18 cellular contexts compared by ENCODE assay signal in the genomic region with DNA sequence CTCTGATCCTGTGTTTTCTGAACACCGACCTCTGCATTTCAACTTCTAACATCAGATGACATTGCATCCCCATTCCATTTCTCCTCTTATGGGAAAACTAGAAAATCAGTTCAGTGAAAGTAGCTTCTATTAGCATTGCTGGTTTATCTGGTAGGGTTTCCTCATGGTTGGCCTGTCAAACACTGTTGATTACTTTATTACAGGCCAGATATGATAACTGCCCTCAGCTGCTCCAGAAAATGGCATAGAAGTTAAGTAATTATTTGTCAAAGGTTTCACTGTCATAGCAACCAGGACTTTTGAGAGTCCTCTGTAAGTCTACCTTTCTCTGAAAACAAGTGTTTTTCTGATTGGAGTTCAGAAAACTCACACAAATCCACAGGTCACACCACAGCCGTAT.
"Had no signal": no experiment of that assay in that cellular context is flagged by ENCODE, and none has a peak within 500 bp of the region (broad histone marks: within the 10 kb centered on the region; RNA-seq: fewer than 3 reads in every experiment).

No MANE protein-coding gene starts in this region.

- H3K9me3 Mint-ChIP-seq: neural progenitor cell; stimulated activated effector memory CD8-positive, alpha-beta T cell treated with anti-CD3 and anti-CD28 coated beads, Interleukin-12 subunit alpha, Interleukin-12 subunit beta, amount 100 ng/mL, for 72 hours had no signal

- H3K27ac Mint-ChIP-seq: activated CD8-positive, alpha-beta T cell treated with anti-CD3 and anti-CD28 coated beads, Interleukin-2, amount 10 ng/mL, durations not matched to agents 7 days and 5 days; neural progenitor cell; stimulated activated effector memory CD8-positive, alpha-beta T cell treated with anti-CD3 and anti-CD28 coated beads, Interleukin-12 subunit alpha, Interleukin-12 subunit beta, amount 100 ng/mL, for 72 hours had no signal

- H3K9me3 ChIP-seq: ascending aorta, heart right ventricle, left ventricle myocardium inferior, pancreas, thyroid gland, vagina had no signal

- ATAC-seq: activated CD8-positive, alpha-beta T cell treated with anti-CD3 and anti-CD28 coated beads, Interleukin-2, amount 10 ng/mL, durations not matched to agents 7 days and 5 days; heart right ventricle; stimulated activated effector memory CD8-positive, alpha-beta T cell treated with anti-CD3 and anti-CD28 coated beads, Interleukin-12 subunit alpha, Interleukin-12 subunit beta, amount 100 ng/mL, for 72 hours had no signal

- DNase-seq: activated CD4-positive, alpha-beta T cell treated with anti-CD3 and anti-CD28 coated beads for 48 hours; activated CD8-positive, alpha-beta memory T cell treated with anti-CD3 and anti-CD28 coated beads, Interleukin-2, amount 50 U/mL, for 48 hours; activated CD8-positive, alpha-beta T cell treated with anti-CD3 and anti-CD28 coated beads, Interleukin-2, amount 10 ng/mL, durations not matched to agents 7 days and 5 days; effector CD4-positive, alpha-beta T cell; foreskin melanocyte; heart right ventricle; islet precursor cell; left ventricle myocardium inferior; mesendoderm; pancreas; T1000; thyroid gland had no signal

- H3K36me3 ChIP-seq: ascending aorta, cardiac muscle cell, left ventricle myocardium inferior, neural progenitor cell, pancreas, thyroid gland, vagina had no signal

- H3K4me3 Mint-ChIP-seq: activated CD8-positive, alpha-beta T cell treated with anti-CD3 and anti-CD28 coated beads, Interleukin-2, amount 10 ng/mL, durations not matched to agents 7 days and 5 days; neural progenitor cell; stimulated activated effector memory CD8-positive, alpha-beta T cell treated with anti-CD3 and anti-CD28 coated beads, Interleukin-12 subunit alpha, Interleukin-12 subunit beta, amount 100 ng/mL, for 72 hours had no signal

- H3K27ac ChIP-seq: ascending aorta, cardiac muscle cell, heart right ventricle, left ventricle myocardium inferior, neural progenitor cell, skin epidermis, thyroid gland, vagina had no signal

- H3K27me3 ChIP-seq: ascending aorta, heart right ventricle, neural progenitor cell, pancreas, thyroid gland, vagina had no signal

- H3K4me3 ChIP-seq: ascending aorta, cardiac muscle cell, heart right ventricle, left ventricle myocardium inferior, neural progenitor cell, pancreas, skin epidermis, thyroid gland had no signal

- H3K9ac ChIP-seq: neural progenitor cell had no signal
